29 cellular contexts compared by ENCODE assay signal in genomic region chr15:91593653-91594052, GRCh38.
"Had no signal": no experiment of that assay in that cellular context is flagged by ENCODE, and none has a peak within 500 bp of the region (broad histone marks: within the 10 kb centered on the region; RNA-seq: fewer than 3 reads in every experiment).

No MANE protein-coding gene starts in this region.

- H3K9me3 ChIP-seq: ascending aorta, body of pancreas, breast epithelium had no signal

- H3K36me3 ChIP-seq: ascending aorta, brain microvascular endothelial cell, breast epithelium had no signal

- H3K27me3 ChIP-seq: ascending aorta, body of pancreas, brain microvascular endothelial cell had no signal

- H3K4me1 ChIP-seq: ascending aorta, body of pancreas, breast epithelium had no signal

- H3K4me3 ChIP-seq: ascending aorta, body of pancreas, breast epithelium had no signal

- H3K27ac ChIP-seq: ascending aorta, body of pancreas, brain microvascular endothelial cell, breast epithelium, VCaP had no signal

- DNase-seq: activated B cell treated with CpG ODN at 0.5 μM for 24 hours; activated CD4-positive, alpha-beta memory T cell treated with anti-CD3 and anti-CD28 coated beads, Interleukin-2, amount 10 ng/mL, durations not matched to agents 7 days and 5 days; activated CD4-positive, alpha-beta T cell treated with anti-CD3 and anti-CD28 coated beads for 4 hours; activated CD4-positive, alpha-beta T cell treated with anti-CD3 and anti-CD28 coated beads, Interleukin-2, amount 10 ng/mL, durations not matched to agents 24 days and 14 days; activated CD4-positive, alpha-beta T cell treated with anti-CD3 and anti-CD28 coated beads, Interleukin-2, amount 50 U/mL, for 1 hour; activated CD4-positive, alpha-beta T cell treated with anti-CD3 and anti-CD28 coated beads, Interleukin-2, amount 50 U/mL, for 4 hours; activated CD4-positive, CD25-positive, alpha-beta regulatory T cell treated with anti-CD3 and anti-CD28 coated beads, Interleukin-2, amount 50 U/mL, for 72 hours; activated CD8-positive, alpha-beta memory T cell treated with anti-CD3 and anti-CD28 coated beads for 24 hours; activated CD8-positive, alpha-beta memory T cell treated with anti-CD3 and anti-CD28 coated beads, Interleukin-2, amount 10 ng/mL, durations not matched to agents 7 days and 5 days; activated CD8-positive, alpha-beta memory T cell treated with anti-CD3 and anti-CD28 coated beads, Interleukin-2, amount 50 U/mL, for 48 hours; activated CD8-positive, alpha-beta T cell treated with anti-CD3 and anti-CD28 coated beads, Interleukin-2, amount 10 ng/mL, durations not matched to agents 7 days and 5 days; activated effector memory CD4-positive, alpha-beta T cell treated with Interleukin-2 at 50 U/mL for 16 hours; activated gamma-delta T cell; activated naive CD4-positive, alpha-beta T cell treated with anti-CD3 and anti-CD28 coated beads, Interleukin-2, amount 10 ng/mL, durations not matched to agents 7 days and 5 days; activated naive CD4-positive, alpha-beta T cell treated with Interleukin-2 at 50 U/mL for 16 hours; activated naive CD8-positive, alpha-beta T cell treated with anti-CD3 and anti-CD28 coated beads, Interleukin-2, amount 10 ng/mL, durations not matched to agents 7 days and 5 days; activated naive CD8-positive, alpha-beta T cell treated with anti-CD3 and anti-CD28 coated beads, Interleukin-2, amount 50 U/mL, for 24 hours; activated T-cell treated with anti-CD3 and anti-CD28 coated beads, Interleukin-2, amount 50 U/mL, for 24 hours; activated T-cell treated with anti-CD3 and anti-CD28 coated beads, Interleukin-2, amount 50 U/mL, for 48 hours; amygdala; anterior cingulate cortex; body of pancreas; brain microvascular endothelial cell; central memory CD4-positive, alpha-beta T cell; T-helper 2 cell; T-helper 9 cell had no signal
